Comparison of ENCODE assay signal across 8 cellular contexts in genomic region chr1:121374851-121375367, GRCh38.
DNase-seq lines count a peak whose midpoint lies in the region; ATAC-seq, FAIRE-seq and TF ChIP-seq lines count a peak whose summit lies in the region.
"Not testable (repeated sequence)": the region's sequence is repeated elsewhere in the genome, so short reads cannot be mapped to it uniquely, and the experiment has no call there.

No MANE protein-coding gene starts in this region.

- not testable (repeated sequence) for H3K9me3 ChIP-seq in endothelial cell of umbilical vein (replicated peaks; ENCODE audit: control insufficient read depth, insufficient read depth, low read length)

- H3K79me2 ChIP-seq in ACC112 (ENCODE audit: control insufficient read depth, insufficient read depth, low read length, unreplicated experiment); endothelial cell of umbilical vein (ENCODE audit: control insufficient read depth, insufficient read depth, low read length): not testable (repeated sequence)

- dilution Hi-C loops in endothelial cell of umbilical vein (cut with MboI; ENCODE audit: extremely low pct_ligation_motif_present, low sequenced_read_pairs), result not testable (repeated sequence)

- not testable (repeated sequence) for H3K9ac ChIP-seq in endothelial cell of umbilical vein (replicated peaks; ENCODE audit: extremely low read depth, insufficient read depth, low read length)

- not testable (repeated sequence) for TF ChIP-seq POLR2A in endothelial cell of umbilical vein (IDR thresholded peaks at IDR 0.05; ENCODE audit: low read depth, low read length)

- not testable (repeated sequence) for H3K4me1 Mint-ChIP-seq in activated CD8-positive, alpha-beta memory T cell treated with anti-CD3 and anti-CD28 coated beads, Interleukin-2, amount 10 ng/mL, durations not matched to agents 7 days and 5 days; stimulated activated effector memory CD8-positive, alpha-beta T cell treated with anti-CD3 and anti-CD28 coated beads, Interleukin-12 subunit alpha, Interleukin-12 subunit beta, amount 100 ng/mL, for 72 hours

- not testable (repeated sequence) for H3K27ac Mint-ChIP-seq in activated CD8-positive, alpha-beta memory T cell treated with anti-CD3 and anti-CD28 coated beads, Interleukin-2, amount 10 ng/mL, durations not matched to agents 7 days and 5 days
- H3K27ac Mint-ChIP-seq in stimulated activated effector memory CD8-positive, alpha-beta T cell treated with anti-CD3 and anti-CD28 coated beads, Interleukin-12 subunit alpha, Interleukin-12 subunit beta, amount 100 ng/mL, for 72 hours, result peak overlapping the region; percentile 64

- H3K36me3 ChIP-seq in ACC112 (ENCODE audit: insufficient read depth, low read length); endothelial cell of umbilical vein (ENCODE audit: control insufficient read depth in 2 of 2, extremely low read depth in 1 of 2, insufficient read depth in 2 of 2, low read length in 2 of 2): not testable (repeated sequence)

- H3K9me1 ChIP-seq in endothelial cell of umbilical vein (replicated peaks; ENCODE audit: control insufficient read depth, extremely low read depth, insufficient read depth, low read length), result not testable (repeated sequence)

- not testable (repeated sequence) for H3K4me2 ChIP-seq in endothelial cell of umbilical vein (ENCODE audit: insufficient read depth, low read length)

- BruUV-seq in endothelial cell of umbilical vein (replicated peaks; lab: Mats Ljungman, UMichigan), result not testable (repeated sequence)

- DNase-seq in HS-5 (ENCODE audit: low read depth), result peak; percentile 10
- DNase-seq in RPMI7951 (ENCODE audit: low read depth), result peak; percentile 47
- not testable (repeated sequence) for DNase-seq in activated CD8-positive, alpha-beta memory T cell treated with anti-CD3 and anti-CD28 coated beads, Interleukin-2, amount 10 ng/mL, durations not matched to agents 7 days and 5 days; stimulated activated effector memory CD8-positive, alpha-beta T cell treated with anti-CD3 and anti-CD28 coated beads, Interleukin-12 subunit alpha, Interleukin-12 subunit beta, amount 100 ng/mL, for 72 hours (ENCODE audit: low spot score in 2 of 2)
- DNase-seq in amniotic epithelial cell (ENCODE audit: low read depth), result peak; percentile 16
- peak; percentile 6 for DNase-seq in endothelial cell of umbilical vein (ENCODE audit: low read depth, low spot score)
- DNase-seq in islet precursor cell, result peak; percentile 45

- ATAC-seq in activated CD8-positive, alpha-beta memory T cell treated with anti-CD3 and anti-CD28 coated beads, Interleukin-2, amount 10 ng/mL, durations not matched to agents 7 days and 5 days, result peak; percentile 55
- ATAC-seq in stimulated activated effector memory CD8-positive, alpha-beta T cell treated with anti-CD3 and anti-CD28 coated beads, Interleukin-12 subunit alpha, Interleukin-12 subunit beta, amount 100 ng/mL, for 72 hours, result peak; percentile 97

- intact Hi-C loops in endothelial cell of umbilical vein (cut with micrococcal nuclease), result not testable (repeated sequence)

- H3K4me3 Mint-ChIP-seq in activated CD8-positive, alpha-beta memory T cell treated with anti-CD3 and anti-CD28 coated beads, Interleukin-2, amount 10 ng/mL, durations not matched to agents 7 days and 5 days; stimulated activated effector memory CD8-positive, alpha-beta T cell treated with anti-CD3 and anti-CD28 coated beads, Interleukin-12 subunit alpha, Interleukin-12 subunit beta, amount 100 ng/mL, for 72 hours: not testable (repeated sequence)

- H4K20me1 ChIP-seq in endothelial cell of umbilical vein (replicated peaks; ENCODE audit: control insufficient read depth, extremely low read depth, insufficient read depth, low read length), result not testable (repeated sequence)

- not testable (repeated sequence) for H2AFZ ChIP-seq in ACC112 (ENCODE audit: low read length, unreplicated experiment); endothelial cell of umbilical vein (ENCODE audit: low read depth, low read length)

- not testable (repeated sequence) for H3K9me3 Mint-ChIP-seq in activated CD8-positive, alpha-beta memory T cell treated with anti-CD3 and anti-CD28 coated beads, Interleukin-2, amount 10 ng/mL, durations not matched to agents 7 days and 5 days (ENCODE audit: low read depth); stimulated activated effector memory CD8-positive, alpha-beta T cell treated with anti-CD3 and anti-CD28 coated beads, Interleukin-12 subunit alpha, Interleukin-12 subunit beta, amount 100 ng/mL, for 72 hours

- POLR2A ChIA-PET in endothelial cell of umbilical vein (lab: Charles Lee), result not testable (repeated sequence)

- peak overlapping the region; percentile 32 for H3K27ac ChIP-seq in ACC112 (ENCODE audit: low read depth, low read length)
- not testable (repeated sequence) for H3K27ac ChIP-seq in endothelial cell of umbilical vein (ENCODE audit: insufficient read depth, low read depth, low read length)

- FAIRE-seq in endothelial cell of umbilical vein (lab: Jason Lieb, UNC), result peak; percentile 12

- H3K27me3 ChIP-seq in ACC112 (ENCODE audit: insufficient read depth, low read length); endothelial cell of umbilical vein (ENCODE audit: control insufficient read depth in 2 of 2, insufficient read depth in 2 of 2, low read length in 2 of 2): not testable (repeated sequence)

- not testable (repeated sequence) for TF ChIP-seq CTCF in endothelial cell of umbilical vein (IDR thresholded peaks at IDR 0.05; ENCODE audit: extremely low read depth in 1 of 2, insufficient read depth in 1 of 2, low read depth in 1 of 2, low read length in 2 of 2)

- CTCF ChIA-PET in activated CD8-positive, alpha-beta memory T cell treated with anti-CD3 and anti-CD28 coated beads, Interleukin-2, amount 10 ng/mL, durations not matched to agents 7 days and 5 days (lab: Charles Lee); endothelial cell of umbilical vein (lab: Charles Lee): not testable (repeated sequence)

- not testable (repeated sequence) for H3K4me3 ChIP-seq in ACC112 (ENCODE audit: low read depth, low read length); endothelial cell of umbilical vein (replicated peaks in 1 of 3; ENCODE audit: insufficient read depth in 1 of 3, low read depth in 1 of 3, low read length in 3 of 3)

- H3K36me3 Mint-ChIP-seq in activated CD8-positive, alpha-beta memory T cell treated with anti-CD3 and anti-CD28 coated beads, Interleukin-2, amount 10 ng/mL, durations not matched to agents 7 days and 5 days; stimulated activated effector memory CD8-positive, alpha-beta T cell treated with anti-CD3 and anti-CD28 coated beads, Interleukin-12 subunit alpha, Interleukin-12 subunit beta, amount 100 ng/mL, for 72 hours: not testable (repeated sequence)

- not testable (repeated sequence) for H3K4me1 ChIP-seq in ACC112 (ENCODE audit: control insufficient read depth, insufficient read depth, low read length, unreplicated experiment); endothelial cell of umbilical vein (ENCODE audit: control insufficient read depth, extremely low read depth, insufficient read depth, low read length)

- not testable (repeated sequence) for H3K27me3 Mint-ChIP-seq in activated CD8-positive, alpha-beta memory T cell treated with anti-CD3 and anti-CD28 coated beads, Interleukin-2, amount 10 ng/mL, durations not matched to agents 7 days and 5 days
